Comparison of ENCODE assay signal across 16 cellular contexts in genomic region chr15:61034793-61035710, GRCh38.
DNase-seq lines count a peak whose midpoint lies in the region; TF ChIP-seq lines count a peak whose summit lies in the region.
"Had no signal": no experiment of that assay in that cellular context is flagged by ENCODE, and none has a peak within 500 bp of the region (broad histone marks: within the 10 kb centered on the region; RNA-seq: fewer than 3 reads in every experiment).

No MANE protein-coding gene starts in this region.

- H3K4me1 ChIP-seq in breast epithelium: peaks cover 0 to 4% of the 10 kb centered on the region in 2 donors
- H3K4me1 ChIP-seq in vagina: peaks cover 26% of the 10 kb centered on the region
- H3K4me1 ChIP-seq in adrenal gland (replicated peaks in 1 of 2): peaks cover 7 to 41% of the 10 kb centered on the region in 2 donors

- no peak for TF ChIP-seq POLR2A in breast epithelium (IDR thresholded peaks at IDR 0.05)
- TF ChIP-seq POLR2A in vagina (IDR thresholded peaks at IDR 0.05): no peak
- TF ChIP-seq POLR2A in adrenal gland (IDR thresholded peaks at IDR 0.05): no peak

- no peaks in the 10 kb centered on the region for H3K9me3 Mint-ChIP-seq in MCF 10A (ENCODE audit: unreplicated experiment)
- H3K9me3 Mint-ChIP-seq: activated B cell treated with CpG ODN at 0.5 μM for 24 hours; activated T-helper 1 cell treated with anti-CD3 and anti-CD28 coated beads, Interleukin-12 subunit alpha, Interleukin-12 subunit beta, Interleukin-2, Interleukin-4 antibody, amounts not matched to agents 30 ng/mL and 10 ng/mL and 1 ng/mL, durations not matched to agents 14 hours and 24 hours and 36 hours had no signal

- WGBS in adrenal gland, 4 donors: 63 to 74% (median 66%) methylated on average over 8 of the region's 8 CpGs

- no peaks in the 10 kb centered on the region for H3K9me3 ChIP-seq in breast epithelium
- no peaks in the 10 kb centered on the region for H3K9me3 ChIP-seq in vagina
- no peaks in the 10 kb centered on the region for H3K9me3 ChIP-seq in adrenal gland (replicated peaks in 1 of 3)

- H3K27me3 Mint-ChIP-seq in MCF 10A (ENCODE audit: insufficient read depth, unreplicated experiment): peaks cover 13% of the 10 kb centered on the region

- DNase-seq in breast epithelium (ENCODE audit: low spot score in 2 of 2) (no peak), MCF 10A (ENCODE audit: unreplicated experiment) (no peak), fibroblast of mammary gland (ENCODE audit: low read depth) (peak; percentile 75), myocyte (ENCODE audit: low read depth) (peak; percentile 35), vagina (ENCODE audit: extremely low spot score in 2 of 2) (no peak), C1 segment of cervical spinal cord (lab: John Stamatoyannopoulos, UW) (no peak), adrenal gland (no peak)
- no peak for DNase-seq in activated CD4-positive, CD25-positive, alpha-beta regulatory T cell treated with anti-CD3 and anti-CD28 coated beads, Interleukin-2, amount 50 U/mL, for 72 hours
- DNase-seq: activated B cell treated with CpG ODN at 0.5 μM for 24 hours, DMS79 treated with DMSO at 0.1 percent for 48 hours, head of caudate nucleus, MM.1S, SHP77 treated with DMSO at 0.1 percent for 48 hours had no signal

- no peaks in the 10 kb centered on the region for H3K36me3 Mint-ChIP-seq in MCF 10A (ENCODE audit: insufficient read depth, unreplicated experiment)

- H3K36me3 ChIP-seq in breast epithelium: no peaks in the 10 kb centered on the region
- H3K36me3 ChIP-seq in vagina: no peaks in the 10 kb centered on the region
- no peaks in the 10 kb centered on the region for H3K36me3 ChIP-seq in adrenal gland (replicated peaks in 1 of 2)

- intact Hi-C loops in breast epithelium (cut with DNase I; ENCODE audit: low total_unique reads): no loop called here
- intact Hi-C loops in MCF 10A (cut with micrococcal nuclease): no loop called here
- intact Hi-C loops in vagina (cut with DNase I): no loop called here
- intact Hi-C loops in adrenal gland (cut with DNase I): no loop called here

- H3K4me3 ChIP-seq in breast epithelium (no peak overlapping the region), fibroblast of mammary gland (ENCODE audit: control insufficient read depth, low read depth, low read length) (no peak overlapping the region), vagina (no peak overlapping the region), adrenal gland (no peak overlapping the region)

- H3K27ac Mint-ChIP-seq in MCF 10A (ENCODE audit: low read depth, unreplicated experiment): no peak overlapping the region
- H3K27ac Mint-ChIP-seq: activated B cell treated with CpG ODN at 0.5 μM for 24 hours; activated T-helper 1 cell treated with anti-CD3 and anti-CD28 coated beads, Interleukin-12 subunit alpha, Interleukin-12 subunit beta, Interleukin-2, Interleukin-4 antibody, amounts not matched to agents 30 ng/mL and 10 ng/mL and 1 ng/mL, durations not matched to agents 14 hours and 24 hours and 36 hours had no signal

- no peaks in the 10 kb centered on the region for H3K4me1 Mint-ChIP-seq in MCF 10A (ENCODE audit: insufficient read depth, unreplicated experiment)
- H3K4me1 Mint-ChIP-seq: activated B cell treated with CpG ODN at 0.5 μM for 24 hours had no signal

- H3K4me3 Mint-ChIP-seq in MCF 10A (ENCODE audit: unreplicated experiment): no peak overlapping the region
- H3K4me3 Mint-ChIP-seq: activated B cell treated with CpG ODN at 0.5 μM for 24 hours; activated T-helper 1 cell treated with anti-CD3 and anti-CD28 coated beads, Interleukin-12 subunit alpha, Interleukin-12 subunit beta, Interleukin-2, Interleukin-4 antibody, amounts not matched to agents 30 ng/mL and 10 ng/mL and 1 ng/mL, durations not matched to agents 14 hours and 24 hours and 36 hours had no signal

- BruUV-seq in MCF 10A (replicated peaks; lab: Mats Ljungman, UMichigan): no TSS peak

- POLR2A ChIA-PET in MCF 10A (lab: Yijun Ruan, JAX): interaction anchor here (0.6 kb wide), 1 partner anchor 1776 kb away, joined by 5 read pairs; no protein-coding TSS in a partner anchor

- H3K27ac ChIP-seq in breast epithelium (peak overlapping the region; percentile 54 to 74), vagina (peak overlapping the region; percentile 25), adrenal gland (peak overlapping the region in 1 of 5 donors; percentile 57)
- H3K27ac ChIP-seq: 22Rv1, HL-60 had no signal

- CTCF ChIA-PET in MCF 10A (lab: Yijun Ruan, JAX): interaction anchor here (0.6 to 0.8 kb wide), 2 partner anchors 103 to 817 kb away, joined by 3 to 4 read pairs; no protein-coding TSS in a partner anchor

- H3K27me3 ChIP-seq in breast epithelium (no peaks in the 10 kb centered on the region), vagina (no peaks in the 10 kb centered on the region), adrenal gland (no peaks in the 10 kb centered on the region)

- TF ChIP-seq CTCF in breast epithelium (IDR thresholded peaks at IDR 0.05): no peak
- no peak for TF ChIP-seq CTCF in MCF 10A (IDR thresholded peaks at IDR 0.05; ENCODE audit: unreplicated experiment)
- TF ChIP-seq CTCF in fibroblast of mammary gland (conservative IDR thresholded peaks at IDR 0.05; ENCODE audit: control insufficient read depth, insufficient read depth, low read depth, low read length): no peak
- TF ChIP-seq CTCF in vagina (IDR thresholded peaks at IDR 0.05): no peak
- TF ChIP-seq CTCF in adrenal gland (IDR thresholded peaks at IDR 0.05): no peak

Comparison
In these comparisons a context has a peak if more than half of its experiments do, and no peak if none do; other contexts are left out.
1. DNase-seq: peak in fibroblast of mammary gland (single experiment) and myocyte (single experiment); none in breast epithelium (0 of 2), MCF 10A (single experiment), vagina (0 of 2), C1 segment of cervical spinal cord (0 of 14), activated CD4-positive, CD25-positive, alpha-beta regulatory T cell treated with anti-CD3 and anti-CD28 coated beads, Interleukin-2, amount 50 U/mL, for 72 hours (single experiment) and adrenal gland (0 of 7).